ENCODE assay signal across 1 cellular context in the genomic region with DNA sequence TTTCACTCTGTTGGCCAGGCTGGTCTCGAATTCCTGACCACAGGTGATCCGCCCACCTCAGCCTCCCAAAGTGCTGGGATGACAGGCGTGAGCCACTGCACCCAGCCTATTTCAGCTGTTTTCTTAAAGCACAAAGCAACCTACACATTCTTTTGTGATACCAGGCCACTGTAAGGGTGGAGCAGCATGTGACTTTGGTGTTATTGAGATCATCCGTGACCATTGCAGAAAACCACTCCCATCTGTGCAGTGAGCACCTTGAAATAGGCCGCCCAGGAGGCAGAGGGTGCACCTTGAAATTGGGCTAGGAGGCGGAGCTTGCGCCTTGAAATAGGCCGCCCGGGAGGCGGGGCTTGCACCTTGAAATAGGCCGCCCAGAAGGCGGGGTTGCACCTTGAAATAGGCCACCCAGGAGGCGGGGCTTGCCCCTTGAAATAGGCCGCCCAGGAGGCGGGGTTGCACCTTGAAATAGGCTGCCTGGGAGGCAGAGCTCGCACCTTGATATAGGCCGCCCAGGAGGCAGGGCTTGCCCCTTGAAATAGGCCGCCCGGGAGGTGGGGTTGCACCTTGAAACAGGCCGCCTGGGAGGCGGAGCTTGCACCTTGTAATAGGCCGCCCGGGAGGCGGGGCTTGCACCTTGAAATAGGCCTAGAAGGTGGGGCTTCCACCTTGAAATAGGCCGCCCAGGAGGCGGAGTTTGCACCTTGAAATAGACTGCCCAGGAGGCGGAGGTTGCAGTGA.
A peak's percentile ranks its signal among the peaks of the same experiment; 100 is the strongest.
TF ChIP-seq lines count a peak whose summit lies in the region.

No MANE protein-coding gene starts in this region.

TF ChIP-seq in HepG2, 621 proteins besides CTCF, POLR2A, EP300 and RAD21 (continued from another document and continues in another):
- no peak for TF ChIP-seq SNAPC4 (CRISPR knock-in tag; IDR thresholded peaks at IDR 0.05)
- TF ChIP-seq NAIF1 (CRISPR knock-in tag; IDR thresholded peaks at IDR 0.05; ENCODE audit: borderline replicate concordance): no peak
- TF ChIP-seq, protein P1, sequence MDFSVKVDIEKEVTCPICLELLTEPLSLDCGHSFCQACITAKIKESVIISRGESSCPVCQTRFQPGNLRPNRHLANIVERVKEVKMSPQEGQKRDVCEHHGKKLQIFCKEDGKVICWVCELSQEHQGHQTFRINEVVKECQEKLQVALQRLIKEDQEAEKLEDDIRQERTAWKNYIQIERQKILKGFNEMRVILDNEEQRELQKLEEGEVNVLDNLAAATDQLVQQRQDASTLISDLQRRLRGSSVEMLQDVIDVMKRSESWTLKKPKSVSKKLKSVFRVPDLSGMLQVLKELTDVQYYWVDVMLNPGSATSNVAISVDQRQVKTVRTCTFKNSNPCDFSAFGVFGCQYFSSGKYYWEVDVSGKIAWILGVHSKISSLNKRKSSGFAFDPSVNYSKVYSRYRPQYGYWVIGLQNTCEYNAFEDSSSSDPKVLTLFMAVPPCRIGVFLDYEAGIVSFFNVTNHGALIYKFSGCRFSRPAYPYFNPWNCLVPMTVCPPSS (IDR thresholded peaks at IDR 0.05): no peak
- TF ChIP-seq RFX5 (IDR thresholded peaks at IDR 0.05; ENCODE audit: low read depth, low read length): no peak
- TF ChIP-seq PCBP1 (IDR thresholded peaks at IDR 0.05; ENCODE audit: borderline replicate concordance, low read depth, low read length): no peak
- TF ChIP-seq NFE2L2 (IDR thresholded peaks at IDR 0.05; ENCODE audit: low read length): no peak
- 0 out of 2 replicates have a peak, but pooled peaks have one; percentile 4 for TF ChIP-seq ZNF687 (CRISPR knock-in tag; IDR thresholded peaks at IDR 0.05)
- peak; percentile 71 for TF ChIP-seq TCF7 (IDR thresholded peaks at IDR 0.05; ENCODE audit: low read depth)
- no peak for TF ChIP-seq ZMAT5 (CRISPR knock-in tag; IDR thresholded peaks at IDR 0.05; ENCODE audit: borderline replicate concordance, low read depth)
- TF ChIP-seq ZNF326 (CRISPR knock-in tag; IDR thresholded peaks at IDR 0.05; ENCODE audit: borderline replicate concordance): no peak
- no peak for TF ChIP-seq ZNF589 (CRISPR knock-in tag; conservative IDR thresholded peaks at IDR 0.05)
- TF ChIP-seq, protein P2, sequence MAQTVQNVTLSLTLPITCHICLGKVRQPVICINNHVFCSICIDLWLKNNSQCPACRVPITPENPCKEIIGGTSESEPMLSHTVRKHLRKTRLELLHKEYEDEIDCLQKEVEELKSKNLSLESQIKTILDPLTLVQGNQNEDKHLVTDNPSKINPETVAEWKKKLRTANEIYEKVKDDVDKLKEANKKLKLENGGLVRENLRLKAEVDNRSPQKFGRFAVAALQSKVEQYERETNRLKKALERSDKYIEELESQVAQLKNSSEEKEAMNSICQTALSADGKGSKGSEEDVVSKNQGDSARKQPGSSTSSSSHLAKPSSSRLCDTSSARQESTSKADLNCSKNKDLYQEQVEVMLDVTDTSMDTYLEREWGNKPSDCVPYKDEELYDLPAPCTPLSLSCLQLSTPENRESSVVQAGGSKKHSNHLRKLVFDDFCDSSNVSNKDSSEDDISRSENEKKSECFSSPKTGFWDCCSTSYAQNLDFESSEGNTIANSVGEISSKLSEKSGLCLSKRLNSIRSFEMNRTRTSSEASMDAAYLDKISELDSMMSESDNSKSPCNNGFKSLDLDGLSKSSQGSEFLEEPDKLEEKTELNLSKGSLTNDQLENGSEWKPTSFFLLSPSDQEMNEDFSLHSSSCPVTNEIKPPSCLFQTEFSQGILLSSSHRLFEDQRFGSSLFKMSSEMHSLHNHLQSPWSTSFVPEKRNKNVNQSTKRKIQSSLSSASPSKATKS (CRISPR knock-in tag; IDR thresholded peaks at IDR 0.05): no peak
- no peak for TF ChIP-seq ARNT (IDR thresholded peaks at IDR 0.05)
- TF ChIP-seq, protein P3, sequence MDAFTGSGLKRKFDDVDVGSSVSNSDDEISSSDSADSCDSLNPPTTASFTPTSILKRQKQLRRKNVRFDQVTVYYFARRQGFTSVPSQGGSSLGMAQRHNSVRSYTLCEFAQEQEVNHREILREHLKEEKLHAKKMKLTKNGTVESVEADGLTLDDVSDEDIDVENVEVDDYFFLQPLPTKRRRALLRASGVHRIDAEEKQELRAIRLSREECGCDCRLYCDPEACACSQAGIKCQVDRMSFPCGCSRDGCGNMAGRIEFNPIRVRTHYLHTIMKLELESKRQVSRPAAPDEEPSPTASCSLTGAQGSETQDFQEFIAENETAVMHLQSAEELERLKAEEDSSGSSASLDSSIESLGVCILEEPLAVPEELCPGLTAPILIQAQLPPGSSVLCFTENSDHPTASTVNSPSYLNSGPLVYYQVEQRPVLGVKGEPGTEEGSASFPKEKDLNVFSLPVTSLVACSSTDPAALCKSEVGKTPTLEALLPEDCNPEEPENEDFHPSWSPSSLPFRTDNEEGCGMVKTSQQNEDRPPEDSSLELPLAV (CRISPR knock-in tag; conservative IDR thresholded peaks at IDR 0.05; ENCODE audit: low read depth): no peak
- peak; percentile 50; the same call in 1 of the 2 replicates for TF ChIP-seq NCOR1 (IDR thresholded peaks at IDR 0.05; ENCODE audit: borderline replicate concordance, low read length)
- no peak for TF ChIP-seq ZNF879 (CRISPR knock-in tag; IDR thresholded peaks at IDR 0.05)
- 0 out of 2 replicates have a peak, but pooled peaks have one; percentile 20 for TF ChIP-seq DR1 (CRISPR knock-in tag; IDR thresholded peaks at IDR 0.05)
- TF ChIP-seq ZNF558 (CRISPR knock-in tag; IDR thresholded peaks at IDR 0.05; ENCODE audit: borderline replicate concordance): no peak
- TF ChIP-seq, protein P4, sequence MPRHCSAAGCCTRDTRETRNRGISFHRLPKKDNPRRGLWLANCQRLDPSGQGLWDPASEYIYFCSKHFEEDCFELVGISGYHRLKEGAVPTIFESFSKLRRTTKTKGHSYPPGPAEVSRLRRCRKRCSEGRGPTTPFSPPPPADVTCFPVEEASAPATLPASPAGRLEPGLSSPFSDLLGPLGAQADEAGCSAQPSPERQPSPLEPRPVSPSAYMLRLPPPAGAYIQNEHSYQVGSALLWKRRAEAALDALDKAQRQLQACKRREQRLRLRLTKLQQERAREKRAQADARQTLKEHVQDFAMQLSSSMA (CRISPR knock-in tag; IDR thresholded peaks at IDR 0.05): no peak
- TF ChIP-seq ZNF776 (CRISPR knock-in tag; IDR thresholded peaks at IDR 0.05): no peak
- no peak for TF ChIP-seq ZNF629 (CRISPR knock-in tag; conservative IDR thresholded peaks at IDR 0.05)
- TF ChIP-seq, protein P5, sequence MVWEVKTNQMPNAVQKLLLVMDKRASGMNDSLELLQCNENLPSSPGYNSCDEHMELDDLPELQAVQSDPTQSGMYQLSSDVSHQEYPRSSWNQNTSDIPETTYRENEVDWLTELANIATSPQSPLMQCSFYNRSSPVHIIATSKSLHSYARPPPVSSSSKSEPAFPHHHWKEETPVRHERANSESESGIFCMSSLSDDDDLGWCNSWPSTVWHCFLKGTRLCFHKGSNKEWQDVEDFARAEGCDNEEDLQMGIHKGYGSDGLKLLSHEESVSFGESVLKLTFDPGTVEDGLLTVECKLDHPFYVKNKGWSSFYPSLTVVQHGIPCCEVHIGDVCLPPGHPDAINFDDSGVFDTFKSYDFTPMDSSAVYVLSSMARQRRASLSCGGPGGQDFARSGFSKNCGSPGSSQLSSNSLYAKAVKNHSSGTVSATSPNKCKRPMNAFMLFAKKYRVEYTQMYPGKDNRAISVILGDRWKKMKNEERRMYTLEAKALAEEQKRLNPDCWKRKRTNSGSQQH (CRISPR knock-in tag; IDR thresholded peaks at IDR 0.05; ENCODE audit: low read depth): no peak
- no peak for TF ChIP-seq ZNF430 (CRISPR knock-in tag; IDR thresholded peaks at IDR 0.05)
- no peak for TF ChIP-seq CSRNP1 (CRISPR knock-in tag; IDR thresholded peaks at IDR 0.05)
- no peak for TF ChIP-seq ZNF570 (CRISPR knock-in tag; IDR thresholded peaks at IDR 0.05; ENCODE audit: borderline replicate concordance)
- TF ChIP-seq ZNF432 (CRISPR knock-in tag; IDR thresholded peaks at IDR 0.05; ENCODE audit: borderline replicate concordance): no peak
- TF ChIP-seq HNF4A (CRISPR knock-in tag; IDR thresholded peaks at IDR 0.05): 0 out of 2 replicates have a peak, but pooled peaks have one; percentile 5
- 0 out of 2 replicates have a peak, but pooled peaks have one; percentile 34 for TF ChIP-seq TARDBP (CRISPR knock-in tag; IDR thresholded peaks at IDR 0.05)
- TF ChIP-seq HNRNPLL (IDR thresholded peaks at IDR 0.05; ENCODE audit: low read depth, low read length, poor library complexity, severe bottlenecking): peak; percentile 18
- TF ChIP-seq DMAP1 (CRISPR knock-in tag; IDR thresholded peaks at IDR 0.05): no peak
- no peak for TF ChIP-seq FOXO4 (CRISPR knock-in tag; conservative IDR thresholded peaks at IDR 0.05)
